2 cellular contexts compared by ENCODE assay signal in the genomic region with DNA sequence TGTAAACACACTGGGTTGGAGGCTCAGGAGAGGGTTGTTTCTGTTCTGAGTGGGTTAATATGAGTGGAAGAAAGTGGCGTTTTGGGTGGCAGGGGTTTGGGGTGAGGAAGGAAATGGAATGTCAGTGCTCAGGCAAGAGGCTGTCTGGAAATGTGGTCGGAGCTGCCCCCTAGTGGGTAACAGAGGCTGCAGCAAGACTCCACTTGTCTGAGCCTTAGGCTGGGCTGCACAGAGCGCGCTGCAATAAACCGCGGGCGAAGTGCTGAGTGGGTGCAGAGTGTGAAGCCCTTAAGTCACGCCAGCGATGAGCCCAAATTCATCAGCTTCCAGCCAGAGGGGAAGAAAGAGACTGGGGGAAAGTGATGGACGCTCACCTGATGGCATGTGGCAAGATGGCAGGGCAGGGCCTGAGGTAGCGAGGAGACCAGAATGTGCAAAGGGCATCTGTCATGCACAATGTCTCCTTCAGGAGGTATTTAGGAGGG.
TF ChIP-seq lines count a peak whose summit lies in the region.

No MANE protein-coding gene starts in this region.

TF ChIP-seq in IMR-90, 13 proteins besides CTCF, POLR2A, EP300 and RAD21 (continued from another document):
- TF ChIP-seq CEBPB (IDR thresholded peaks at IDR 0.05; ENCODE audit: low read depth, low read length): no peak
- TF ChIP-seq MAZ (IDR thresholded peaks at IDR 0.05; ENCODE audit: borderline replicate concordance, low read depth, low read length): no peak
- TF ChIP-seq SMC3 (IDR thresholded peaks at IDR 0.05; ENCODE audit: low read depth, low read length): peak; percentile 80

TF ChIP-seq in neural cell, 6 proteins besides CTCF, POLR2A, EP300 and RAD21 (continued from another document):
- TF ChIP-seq SMC3 (conservative IDR thresholded peaks at IDR 0.05; ENCODE audit: poor library complexity): peak; percentile 89
